In the genomic region with DNA sequence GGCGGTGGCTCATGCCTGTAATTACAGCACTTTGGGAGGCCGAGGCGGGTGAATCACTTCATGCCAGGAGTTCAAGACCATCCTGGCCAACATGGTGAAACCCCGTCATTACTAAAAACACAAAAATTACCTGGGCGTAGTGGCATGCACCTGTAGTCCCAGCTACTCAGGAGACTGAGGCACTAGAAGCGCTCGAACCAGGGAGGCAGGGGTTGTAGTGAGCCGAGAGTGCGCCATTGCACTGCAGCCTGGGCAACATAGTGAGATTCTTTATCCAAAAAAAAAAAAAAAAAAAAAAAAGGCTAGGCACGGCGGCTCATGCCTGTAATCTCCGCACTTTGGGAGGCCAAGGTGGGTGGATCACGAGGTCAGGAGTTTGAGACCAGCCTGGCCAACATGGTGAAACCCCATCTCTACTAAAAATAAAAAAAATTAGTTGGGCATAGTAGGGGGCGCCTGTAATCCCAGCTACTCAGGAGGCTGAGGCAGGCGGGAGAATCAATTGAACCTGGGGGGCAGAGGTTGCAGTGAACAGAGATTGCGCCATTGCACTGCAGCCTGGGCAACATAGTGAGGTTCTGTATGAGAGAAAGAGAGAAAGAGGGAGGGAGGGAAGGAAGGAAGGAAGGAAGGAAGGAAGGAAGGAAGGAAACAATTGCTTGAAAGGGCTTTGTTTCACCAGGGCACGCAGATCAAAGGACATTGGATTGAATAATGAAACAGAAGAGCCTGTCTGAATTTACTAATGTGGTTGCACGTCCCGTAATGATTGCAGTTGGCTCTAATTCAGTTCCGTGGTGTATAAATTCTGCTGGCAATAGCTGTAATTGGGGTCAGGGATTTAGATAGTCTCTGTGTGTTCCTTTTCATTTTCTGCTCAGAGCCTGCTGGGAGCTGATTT, we compare ENCODE assay signal across 1 cellular context.
TF ChIP-seq lines count a peak whose summit lies in the region.

No MANE protein-coding gene starts in this region.

TF ChIP-seq in K562, 482 proteins besides CTCF, POLR2A, EP300 and RAD21:
- TF ChIP-seq ZNF444 (CRISPR knock-in tag; IDR thresholded peaks at IDR 0.05) (no peak), POLR2AphosphoS2 (IDR thresholded peaks at IDR 0.05; ENCODE audit: low read length) (no peak), ZNF121 (CRISPR knock-in tag; conservative IDR thresholded peaks at IDR 0.05) (peak; percentile 51), GTF2F1 (IDR thresholded peaks at IDR 0.05; ENCODE audit: low read depth, low read length) (no peak), ZNF12 (CRISPR knock-in tag; IDR thresholded peaks at IDR 0.05) (no peak)
- TF ChIP-seq, protein P1, sequence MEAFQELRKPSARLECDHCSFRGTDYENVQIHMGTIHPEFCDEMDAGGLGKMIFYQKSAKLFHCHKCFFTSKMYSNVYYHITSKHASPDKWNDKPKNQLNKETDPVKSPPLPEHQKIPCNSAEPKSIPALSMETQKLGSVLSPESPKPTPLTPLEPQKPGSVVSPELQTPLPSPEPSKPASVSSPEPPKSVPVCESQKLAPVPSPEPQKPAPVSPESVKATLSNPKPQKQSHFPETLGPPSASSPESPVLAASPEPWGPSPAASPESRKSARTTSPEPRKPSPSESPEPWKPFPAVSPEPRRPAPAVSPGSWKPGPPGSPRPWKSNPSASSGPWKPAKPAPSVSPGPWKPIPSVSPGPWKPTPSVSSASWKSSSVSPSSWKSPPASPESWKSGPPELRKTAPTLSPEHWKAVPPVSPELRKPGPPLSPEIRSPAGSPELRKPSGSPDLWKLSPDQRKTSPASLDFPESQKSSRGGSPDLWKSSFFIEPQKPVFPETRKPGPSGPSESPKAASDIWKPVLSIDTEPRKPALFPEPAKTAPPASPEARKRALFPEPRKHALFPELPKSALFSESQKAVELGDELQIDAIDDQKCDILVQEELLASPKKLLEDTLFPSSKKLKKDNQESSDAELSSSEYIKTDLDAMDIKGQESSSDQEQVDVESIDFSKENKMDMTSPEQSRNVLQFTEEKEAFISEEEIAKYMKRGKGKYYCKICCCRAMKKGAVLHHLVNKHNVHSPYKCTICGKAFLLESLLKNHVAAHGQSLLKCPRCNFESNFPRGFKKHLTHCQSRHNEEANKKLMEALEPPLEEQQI (IDR thresholded peaks at IDR 0.05), result no peak
- TF ChIP-seq, protein P2, sequence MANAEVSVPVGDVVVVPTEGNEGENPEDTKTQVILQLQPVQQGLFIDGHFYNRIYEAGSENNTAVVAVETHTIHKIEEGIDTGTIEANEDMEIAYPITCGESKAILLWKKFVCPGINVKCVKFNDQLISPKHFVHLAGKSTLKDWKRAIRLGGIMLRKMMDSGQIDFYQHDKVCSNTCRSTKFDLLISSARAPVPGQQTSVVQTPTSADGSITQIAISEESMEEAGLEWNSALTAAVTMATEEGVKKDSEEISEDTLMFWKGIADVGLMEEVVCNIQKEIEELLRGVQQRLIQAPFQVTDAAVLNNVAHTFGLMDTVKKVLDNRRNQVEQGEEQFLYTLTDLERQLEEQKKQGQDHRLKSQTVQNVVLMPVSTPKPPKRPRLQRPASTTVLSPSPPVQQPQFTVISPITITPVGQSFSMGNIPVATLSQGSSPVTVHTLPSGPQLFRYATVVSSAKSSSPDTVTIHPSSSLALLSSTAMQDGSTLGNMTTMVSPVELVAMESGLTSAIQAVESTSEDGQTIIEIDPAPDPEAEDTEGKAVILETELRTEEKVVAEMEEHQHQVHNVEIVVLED (CRISPR knock-in tag; IDR thresholded peaks at IDR 0.05), result no peak
TF ChIP-seq in K562: peak in this region for 1.
